Comparison of ENCODE assay signal across 8 cellular contexts in genomic region chr3:149277338-149277813, GRCh38. TPM values are rescaled to one million over a fixed set of nuclear protein-coding genes. Genes with fewer than 3 reads are reported as not detected.
A peak's percentile ranks its signal among the peaks of the same experiment; 100 is the strongest.
DNase-seq lines count a peak whose midpoint lies in the region; ATAC-seq and TF ChIP-seq lines count a peak whose summit lies in the region.

No MANE protein-coding gene starts in this region.

- H3K36me3 ChIP-seq in duodenal mucosa (ENCODE audit: control insufficient read depth in 1 of 2, insufficient read depth in 2 of 2, low read length in 2 of 2) = no peaks in the 10 kb centered on the region

- in situ Hi-C loops in ACHN (cut with HindIII; ENCODE audit: low pct_ligation_motif_present, low pct_unique_long_range_greater_than_20kb, low sequenced_read_pairs) = no loop called here

- peak; percentile 52 for ATAC-seq in GM19025 (IDR thresholded peaks at IDR 0.05; ENCODE audit: low read depth, unreplicated experiment)
- ATAC-seq in HG03378 (IDR thresholded peaks at IDR 0.05; ENCODE audit: unreplicated experiment) = peak; percentile 76

- peaks cover 9 to 10% of the 10 kb centered on the region in 2 donors for H3K4me1 ChIP-seq in duodenal mucosa (ENCODE audit: control insufficient read depth in 1 of 2, insufficient read depth in 2 of 2, low read length in 2 of 2)

- H3K9ac ChIP-seq in duodenal mucosa (ENCODE audit: low read depth in 1 of 2, low read length in 2 of 2) = no peak overlapping the region

- no peak overlapping the region for H3K4me3 ChIP-seq in duodenal mucosa (ENCODE audit: low read depth in 1 of 2, low read length in 2 of 2)
- no peak overlapping the region for H3K4me3 ChIP-seq in skeletal muscle cell (ENCODE audit: low read depth, low read length)

- peak overlapping the region; percentile 17 for H3K27ac ChIP-seq in duodenal mucosa (ENCODE audit: low read depth, low read length)

- no peaks in the 10 kb centered on the region for H3K27me3 ChIP-seq in duodenal mucosa (ENCODE audit: control insufficient read depth in 1 of 2, insufficient read depth in 2 of 2, low read length in 2 of 2)

- DNase-seq in ACHN (peak; percentile 10), skeletal muscle cell (ENCODE audit: low read depth) (peak; percentile 57), ureter (ENCODE audit: low spot score) (no peak), hippocampal formation (lab: John Stamatoyannopoulos, UW) (no peak)

- H3K9me3 ChIP-seq in duodenal mucosa (ENCODE audit: control insufficient read depth in 1 of 2, low read length in 2 of 2) = no peaks in the 10 kb centered on the region

TF ChIP-seq in PFSK-1, 5 proteins besides CTCF, POLR2A, EP300 and RAD21:
- peak; percentile 82; the same call in 1 of the 2 replicates for TF ChIP-seq SIN3A (IDR thresholded peaks at IDR 0.05; ENCODE audit: borderline replicate concordance, insufficient read depth, low read length)
- TF ChIP-seq REST (IDR thresholded peaks at IDR 0.05; ENCODE audit: insufficient read depth in 1 of 2, low read depth in 2 of 2, low read length in 2 of 2) = no peak

RNA-seq across cellular contexts. Expression of gene CP, which starts 55.7 kb away (rescaled TPM):
- 0.74 TPM for polyA plus RNA-seq in PFSK-1 (2012; ENCODE audit: insufficient read length, low read depth)
- total RNA-seq in ureter = 12.5 TPM

RNA-seq across cellular contexts. Expression of gene TM4SF18, which starts 56.1 kb away (rescaled TPM):
- polyA plus RNA-seq in PFSK-1 (2012; ENCODE audit: insufficient read length, low read depth) = not detected
- total RNA-seq in ureter = 3.7 TPM

Comparison
In these comparisons a context has a peak if more than half of its experiments do, and no peak if none do; other contexts are left out.
1. DNase-seq: peak in ACHN (single experiment) and skeletal muscle cell (single experiment); none in ureter (single experiment) and hippocampal formation (0 of 2).